In the genomic region with DNA sequence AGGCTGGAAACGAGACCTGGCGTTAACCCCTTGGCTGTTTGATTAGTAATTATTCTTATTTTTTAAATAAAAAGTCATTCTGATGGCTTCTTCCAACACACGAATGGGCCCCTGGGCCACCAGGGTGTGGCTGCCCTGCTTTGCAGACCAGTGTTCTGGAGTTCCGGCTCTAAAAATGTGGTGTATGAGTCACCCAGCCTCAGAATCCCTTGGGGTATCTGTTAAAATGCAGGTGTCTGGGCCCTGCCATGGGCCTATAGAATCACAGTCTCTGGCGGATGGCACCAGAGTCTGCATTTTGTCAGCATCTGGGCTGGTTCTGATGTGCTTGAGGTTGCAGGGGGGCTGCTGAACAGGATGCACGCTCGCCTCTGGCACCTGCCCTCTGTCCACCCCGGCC, we compare ENCODE assay signal across 27 cellular contexts. TPM values are rescaled to one million over a fixed set of nuclear protein-coding genes. Genes with fewer than 3 reads are reported as not detected.
DNase-seq lines count a peak whose midpoint lies in the region; ATAC-seq, FAIRE-seq and TF ChIP-seq lines count a peak whose summit lies in the region.
"Had no signal": no experiment of that assay in that cellular context is flagged by ENCODE, and none has a peak within 500 bp of the region (broad histone marks: within the 10 kb centered on the region; RNA-seq: fewer than 3 reads in every experiment).

No MANE protein-coding gene starts in this region.

- POLR2A ChIA-PET in GM12878 (lab: Charles Lee), result no interaction called here

- H3K36me3 ChIP-seq in BLaER1, result peaks cover 7% of the 10 kb centered on the region
- peaks cover 8% of the 10 kb centered on the region for H3K36me3 ChIP-seq in Karpas-422 (ENCODE audit: insufficient read depth, low read length)
- peaks cover 11% of the 10 kb centered on the region for H3K36me3 ChIP-seq in OCI-LY1 (ENCODE audit: insufficient read depth, low read length)
- H3K36me3 ChIP-seq in GM12878 (ENCODE audit: control insufficient read depth in 2 of 2, insufficient read depth in 2 of 2, low read length in 1 of 2), result peaks cover 0 to under 1% of the 10 kb centered on the region in 2 experiments; a peak in 1 of 4 replicates
- H3K36me3 ChIP-seq in hepatocyte (replicated peaks; ENCODE audit: insufficient read depth, low read depth), result no peaks in the 10 kb centered on the region

- RAD21 ChIA-PET in GM12878 (lab: Charles Lee; ENCODE audit: unreplicated experiment), result no interaction called here

- intact Hi-C loops in GM12878 (cut with micrococcal nuclease; ENCODE audit: unreplicated experiment), result no loop called here

- TF ChIP-seq CTCF in OCI-LY1 (IDR thresholded peaks at IDR 0.05; ENCODE audit: low read length) (no peak), GM12878 (IDR thresholded peaks at IDR 0.05 in 2 of 3, conservative IDR thresholded peaks at IDR 0.05 in 1 of 3; ENCODE audit: control insufficient read depth in 2 of 3, extremely low read depth in 1 of 3, insufficient read depth in 1 of 3, low read depth in 3 of 3, low read length in 3 of 3) (no peak), hepatocyte (IDR thresholded peaks at IDR 0.05; ENCODE audit: poor library complexity) (no peak)

- no peaks in the 10 kb centered on the region for H3F3A ChIP-seq in OCI-LY1 (ENCODE audit: insufficient read depth, low read length)

- TF ChIP-seq EP300 in GM12878 (IDR thresholded peaks at IDR 0.05; ENCODE audit: borderline replicate concordance in 1 of 2, control insufficient read depth in 1 of 2, low read depth in 2 of 2, low read length in 2 of 2), result no peak

- H3K27me3 ChIP-seq in BLaER1 (no peaks in the 10 kb centered on the region), Karpas-422 (ENCODE audit: low read length) (no peaks in the 10 kb centered on the region), OCI-LY1 (ENCODE audit: insufficient read depth, low read length) (no peaks in the 10 kb centered on the region), GM12878 (replicated peaks in 1 of 2; ENCODE audit: control insufficient read depth in 2 of 2, insufficient read depth in 2 of 2, low read length in 1 of 2) (no peaks in the 10 kb centered on the region), hepatocyte (peaks cover 8% of the 10 kb centered on the region)

- H3K79me2 ChIP-seq in Karpas-422 (ENCODE audit: low read length) (peaks cover 31% of the 10 kb centered on the region), OCI-LY1 (ENCODE audit: insufficient read depth, low read length) (peaks cover 24% of the 10 kb centered on the region), GM12878 (ENCODE audit: control insufficient read depth, insufficient read depth, low read length) (peaks cover 29% of the 10 kb centered on the region), hepatocyte (peaks cover 31% of the 10 kb centered on the region)

- H4K20me1 ChIP-seq in BLaER1 (peaks cover 19% of the 10 kb centered on the region), Karpas-422 (ENCODE audit: insufficient read depth, low read depth, low read length) (peaks cover 13% of the 10 kb centered on the region; the same call in 1 of the 2 replicates), OCI-LY1 (ENCODE audit: insufficient read depth, low read length) (no peaks in the 10 kb centered on the region), GM12878 (ENCODE audit: control insufficient read depth, insufficient read depth) (no peaks in the 10 kb centered on the region), hepatocyte (ENCODE audit: insufficient read depth, poor library complexity, severe bottlenecking) (peaks cover 12% of the 10 kb centered on the region)

- peak overlapping the region; percentile 14; the same call in 1 of the 2 replicates for H3K27ac ChIP-seq in BLaER1
- peak overlapping the region; percentile 72 for H3K27ac ChIP-seq in Karpas-422 (ENCODE audit: low read length)
- H3K27ac ChIP-seq in OCI-LY1 (ENCODE audit: low read depth, low read length, poor library complexity, severe bottlenecking), result no peak overlapping the region
- H3K27ac ChIP-seq in GM12878 (ENCODE audit: control insufficient read depth, insufficient read depth), result no peak overlapping the region
- H3K27ac ChIP-seq in hepatocyte, result no peak overlapping the region
- H3K27ac ChIP-seq: HL-60 had no signal

- 7% methylated on average over 8 of the region's 8 CpGs for WGBS in GM12878 (ENCODE audit: insufficient coverage, insufficient replicate concordance, low lambda C conversion rate, missing lambda C conversion rate)
- 88% methylated on average over 8 of the region's 8 CpGs for WGBS in hepatocyte (ENCODE audit: low lambda C conversion rate, missing lambda C conversion rate)

- H3K9ac ChIP-seq in BLaER1 (peak overlapping the region; percentile 6; the same call in 1 of the 2 replicates), Karpas-422 (ENCODE audit: low read length) (peak overlapping the region; percentile 23), OCI-LY1 (ENCODE audit: low read length) (no peak overlapping the region), GM12878 (ENCODE audit: control insufficient read depth, insufficient read depth, low read length) (no peak overlapping the region)
- H3K9ac ChIP-seq: SK-N-SH had no signal

- CTCF ChIA-PET in GM12878 (lab: Yijun Ruan, JAX), result interaction anchor here (1.6 to 1.7 kb wide), 2 partner anchors 15 to 18 kb away, joined by 3 to 4 read pairs; no protein-coding TSS in a partner anchor

- in situ Hi-C loops in GM12878 (cut with MboI), result no loop called here

- SMC1A ChIA-PET in GM12878 (lab: Charles Lee; ENCODE audit: uncharacterized antibody, unreplicated experiment), result no interaction called here

- H3K4me3 ChIP-seq in BLaER1 (peak overlapping the region; percentile 4; the same call in 1 of the 2 replicates), Karpas-422 (ENCODE audit: low read length) (peak overlapping the region; percentile 26; the same call in 1 of the 2 replicates), OCI-LY1 (ENCODE audit: low read depth, low read length, poor library complexity, severe bottlenecking) (no peak overlapping the region), GM12878 (no peak overlapping the region), hepatocyte (no peak overlapping the region)
- H3K4me3 ChIP-seq: GM23338, HAP-1 had no signal

- no TSS peak for BruUV-seq in GM12878 (replicated peaks; lab: Mats Ljungman, UMichigan)

- no peak for TF ChIP-seq POLR2A in GM12878 (IDR thresholded peaks at IDR 0.05; ENCODE audit: low read depth, low read length)

- no peak for FAIRE-seq in GM12878 (lab: Jason Lieb, UNC)
- FAIRE-seq: A204.1, GM12891, HepG2 had no signal

- H3K9me2 ChIP-seq in Karpas-422 (replicated peaks; ENCODE audit: insufficient read depth, low read length) (no peaks in the 10 kb centered on the region), OCI-LY1 (ENCODE audit: low read depth, low read length) (no peaks in the 10 kb centered on the region), hepatocyte (replicated peaks; ENCODE audit: insufficient read depth) (no peaks in the 10 kb centered on the region)
- H3K9me2 ChIP-seq: SK-N-SH had no signal

- peaks cover 41% of the 10 kb centered on the region for H3K4me1 ChIP-seq in BLaER1
- peaks cover 39% of the 10 kb centered on the region for H3K4me1 ChIP-seq in Karpas-422 (ENCODE audit: low read length)
- peaks cover 31% of the 10 kb centered on the region for H3K4me1 ChIP-seq in OCI-LY1 (ENCODE audit: insufficient read depth, low read length, severe bottlenecking)
- no peaks in the 10 kb centered on the region for H3K4me1 ChIP-seq in GM12878 (ENCODE audit: control insufficient read depth, insufficient read depth, low read length)
- H3K4me1 ChIP-seq in hepatocyte (ENCODE audit: insufficient read depth), result peaks cover 7% of the 10 kb centered on the region

- ATAC-seq in GM12878, result 0 out of 3 replicates have a peak, but pooled peaks have one; percentile 10
- ATAC-seq: GM23338, HepG2 had no signal

- no peak for TF ChIP-seq RAD21 in GM12878 (IDR thresholded peaks at IDR 0.05; ENCODE audit: insufficient read depth, low read depth, low read length)

- peak overlapping the region; percentile 68 for H3K4me2 ChIP-seq in BLaER1
- H3K4me2 ChIP-seq in Karpas-422 (ENCODE audit: low read depth, low read length, poor library complexity, severe bottlenecking), result peak overlapping the region; percentile 54
- H3K4me2 ChIP-seq in OCI-LY1 (ENCODE audit: low read length), result no peak overlapping the region
- H3K4me2 ChIP-seq in GM12878 (ENCODE audit: control insufficient read depth, insufficient read depth), result no peak overlapping the region
- H3K4me2 ChIP-seq in hepatocyte, result no peak overlapping the region
- H3K4me2 ChIP-seq: GM23338, SK-N-SH had no signal

- H3K9me3 ChIP-seq in BLaER1 (peaks cover 4% of the 10 kb centered on the region; the same call in 1 of the 2 replicates), Karpas-422 (ENCODE audit: low read length) (no peaks in the 10 kb centered on the region), OCI-LY1 (ENCODE audit: low read length) (no peaks in the 10 kb centered on the region), GM12878 (replicated peaks; ENCODE audit: control insufficient read depth, insufficient read depth, low read length) (no peaks in the 10 kb centered on the region), hepatocyte (ENCODE audit: low read depth) (no peaks in the 10 kb centered on the region)
- H3K9me3 ChIP-seq: HAP-1, SK-N-SH had no signal

- peak; percentile 89 for DNase-seq in Karpas-422
- DNase-seq in GM12878 (ENCODE audit: low read depth, low spot score), result no peak
- DNase-seq in SIG-M5 (lab: John Stamatoyannopoulos, UW), result no peak
- no peak for DNase-seq in cerebellar cortex (ENCODE audit: low spot score)
- no peak for DNase-seq in NCI-H2107 treated with DMSO at 0.1 percent for 48 hours (lab: John Stamatoyannopoulos, UW; ENCODE audit: unreplicated experiment)
- DNase-seq in hepatocyte (ENCODE audit: low spot score), result no peak
- DNase-seq: CD4-positive, CD25-positive, alpha-beta regulatory T cell; COR-L47; DMS79 treated with DMSO at 0.1 percent for 48 hours; KG1; NCI-H1092; NCI-H1436 treated with DMSO at 0.1 percent for 48 hours; NCI-H1930; NCI-H226; NCI-H524; NCI-H82; RPMI8226; SHP77 treated with DMSO at 0.1 percent for 48 hours; SK-N-SH had no signal

- H2AFZ ChIP-seq in Karpas-422 (ENCODE audit: low read length) (peak overlapping the region; percentile 25), OCI-LY1 (ENCODE audit: low read length) (0 out of 2 replicates have a peak overlapping the region, but pooled peaks have one; percentile 10), GM12878 (ENCODE audit: control insufficient read depth, low read depth, low read length) (no peak overlapping the region; the same call in 1 of the 2 replicates), hepatocyte (no peak overlapping the region)
- H2AFZ ChIP-seq: GM23338 had no signal

RNA-seq across cellular contexts. Expression of a gene that starts 2.5 kb away (rescaled TPM):
- total RNA-seq in Karpas-422 (2014; rRNA removed; shearing (Covaris generic); ENCODE audit: low replicate concordance), result 63.6 and 71.8 TPM in 2 replicates
- 34.5 and 36.4 TPM in 2 replicates for total RNA-seq in GM12878 (2013; cell fraction: nucleolus; rRNA removed)
- total RNA-seq in GM12878 (2014; rRNA removed) (112 and 129 TPM in 2 replicates), GM12878 (2014; rRNA removed; fragmentation: Illumina TruSeq; extraction: Trizol) (260 and 277 TPM in 2 replicates), GM12878 (2021) (91.5 and 97.4 TPM in 2 replicates), hepatocyte (148 and 171 TPM in 2 replicates)
- polyA plus RNA-seq in GM12878 (2011; ENCODE audit: low read depth), result 70.6 TPM
- polyA plus RNA-seq in GM12878 (2011; rRNA removed) (160 and 232 TPM in 2 replicates), GM12878 (2014; fragmentation: Illumina TruSeq; extraction: Trizol) (286 and 401 TPM in 2 replicates), GM12878 (2014; fragmentation: Nextera tagmentation; extraction: Ambion mirVana) (100 to 1,000 TPM; 194 to 255 TPM), GM12878 (2014; rRNA removed) (114 and 135 TPM in 2 replicates), GM12878 (2016; fragmentation: Nextera tagmentation; extraction: Ambion mirVana) (100 to 1,000 TPM; 224 to 226 TPM), hepatocyte (144 and 163 TPM in 2 replicates)
- polyA plus RNA-seq in GM12878 (2011; cell fraction: cytosol; rRNA removed), result 59.7 and 67.4 TPM in 2 replicates
- polyA plus RNA-seq in GM12878 (2011; cell fraction: nucleus; rRNA removed), result 58.3 and 62.8 TPM in 2 replicates
- 64.2 and 108 TPM in 2 replicates for polyA plus RNA-seq in GM12878 (2012)
- 48.7 and 62.2 TPM in 2 replicates for polyA minus RNA-seq in GM12878 (2011; rRNA and poly(A)+ RNA removed)
- 24.9 and 25.0 TPM in 2 replicates for polyA minus RNA-seq in GM12878 (2011; cell fraction: cytosol; rRNA and poly(A)+ RNA removed)
- 9.9 and 18.2 TPM in 2 replicates for polyA minus RNA-seq in GM12878 (2011; cell fraction: nucleus; rRNA and poly(A)+ RNA removed)

Comparison
In these comparisons a context has a peak if more than half of its experiments do, and no peak if none do; other contexts are left out.
1. H3K27ac ChIP-seq: peak in BLaER1 (single experiment) and Karpas-422 (single experiment); none in OCI-LY1 (single experiment), GM12878 (single experiment) and hepatocyte (single experiment).
2. H3K4me2 ChIP-seq: peak in BLaER1 (single experiment) and Karpas-422 (single experiment); none in OCI-LY1 (single experiment), GM12878 (single experiment) and hepatocyte (single experiment).
3. H3K4me3 ChIP-seq: peak in BLaER1 (single experiment) and Karpas-422 (single experiment); none in OCI-LY1 (single experiment), GM12878 (single experiment) and hepatocyte (single experiment).
4. H3K9ac ChIP-seq: peak in BLaER1 (single experiment) and Karpas-422 (single experiment); none in OCI-LY1 (single experiment) and GM12878 (single experiment).
5. H2AFZ ChIP-seq: peak in Karpas-422 (single experiment) and OCI-LY1 (single experiment); none in GM12878 (single experiment) and hepatocyte (single experiment).